8 cellular contexts compared by ENCODE assay signal in the genomic region with DNA sequence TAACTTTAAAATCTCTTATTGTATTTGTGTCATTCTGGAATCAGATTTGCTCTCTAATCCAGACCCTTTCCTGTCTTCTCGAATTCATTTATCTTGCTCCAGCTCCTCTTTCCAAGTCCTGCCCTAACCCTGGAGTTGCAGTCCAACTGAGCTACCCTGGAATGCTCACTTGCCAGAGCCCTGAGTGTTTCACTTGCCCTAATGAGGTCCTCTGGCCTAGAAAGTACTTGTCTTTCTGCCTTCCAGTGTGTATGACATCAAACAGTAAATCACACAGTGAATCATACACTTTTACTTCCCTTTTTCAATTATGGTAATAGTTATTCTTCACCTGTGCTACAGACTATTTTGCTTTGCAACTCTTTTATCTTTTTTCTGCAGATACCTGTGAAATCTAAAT.
DNase-seq lines count a peak whose midpoint lies in the region; ATAC-seq and TF ChIP-seq lines count a peak whose summit lies in the region.

No MANE protein-coding gene starts in this region.

- TF ChIP-seq CTCF in esophagus squamous epithelium (IDR thresholded peaks at IDR 0.05) (no peak), gastroesophageal sphincter (IDR thresholded peaks at IDR 0.05) (no peak), coronary artery (IDR thresholded peaks at IDR 0.05) (no peak)

- no peaks in the 10 kb centered on the region for H3K27me3 ChIP-seq in esophagus squamous epithelium
- no peaks in the 10 kb centered on the region for H3K27me3 ChIP-seq in gastroesophageal sphincter

- intact Hi-C loops in esophagus squamous epithelium (cut with DNase I): no loop called here

- H3K27ac Mint-ChIP-seq in immature natural killer cell: peak overlapping the region in 4 of 6 donors; percentile 12 to 70 (median 39)

- no peaks in the 10 kb centered on the region for H3K27me3 Mint-ChIP-seq in immature natural killer cell (ENCODE audit: low read depth in 3 of 3)

- no peak for TF ChIP-seq EP300 in gastroesophageal sphincter (IDR thresholded peaks at IDR 0.05)

- no peak overlapping the region for H3K4me3 ChIP-seq in esophagus squamous epithelium
- no peak overlapping the region for H3K4me3 ChIP-seq in gastroesophageal sphincter
- no peak overlapping the region for H3K4me3 ChIP-seq in coronary artery

- H3K9me3 ChIP-seq in esophagus squamous epithelium (no peaks in the 10 kb centered on the region), gastroesophageal sphincter (no peaks in the 10 kb centered on the region)

- WGBS in esophagus squamous epithelium, 2 donors: 14 to 24% methylated on average over 1 of the region's 1 CpG
- WGBS in gastroesophageal sphincter (ENCODE audit: low coverage in 1 of 2), 2 donors: 27 to 75% methylated on average over 1 of the region's 1 CpG

- peak; percentile 46 for DNase-seq in AG20443 (ENCODE audit: low spot score)
- no peak for DNase-seq in immature natural killer cell
- no peak for DNase-seq in esophagus squamous epithelium (lab: John Stamatoyannopoulos, UW)
- no peak for DNase-seq in coronary artery (ENCODE audit: low spot score)

- H3K36me3 ChIP-seq in esophagus squamous epithelium: no peaks in the 10 kb centered on the region
- H3K36me3 ChIP-seq in gastroesophageal sphincter: no peaks in the 10 kb centered on the region

- H3K4me3 Mint-ChIP-seq in immature natural killer cell: no peak overlapping the region

- no peaks in the 10 kb centered on the region for H3K36me3 Mint-ChIP-seq in immature natural killer cell

- TF ChIP-seq POLR2A in esophagus squamous epithelium (IDR thresholded peaks at IDR 0.05): no peak
- TF ChIP-seq POLR2A in gastroesophageal sphincter (IDR thresholded peaks at IDR 0.05): no peak

- no peak overlapping the region for H3K27ac ChIP-seq in esophagus squamous epithelium
- no peak overlapping the region for H3K27ac ChIP-seq in gastroesophageal sphincter
- peak overlapping the region in 1 of 2 donors; percentile 14 for H3K27ac ChIP-seq in coronary artery

- H3K4me1 Mint-ChIP-seq in immature natural killer cell: peaks cover 37 to 75% of the 10 kb centered on the region in 2 donors

- peak; percentile 95 for ATAC-seq in GM19023 (IDR thresholded peaks at IDR 0.05; ENCODE audit: unreplicated experiment)
- ATAC-seq in HG03060 (IDR thresholded peaks at IDR 0.05; ENCODE audit: low read depth, unreplicated experiment): peak; percentile 99
- ATAC-seq in SK-N-SH treated with all-trans-retinoic acid at 6 μM for 48 hours: peak; percentile 79
- no peak for ATAC-seq in gastroesophageal sphincter

- H3K9me3 Mint-ChIP-seq in immature natural killer cell: no peaks in the 10 kb centered on the region

- H3K4me1 ChIP-seq in esophagus squamous epithelium: peaks cover 0 to 32% (median 7%) of the 10 kb centered on the region in 3 donors
- peaks cover 0 to 14% (median 0%) of the 10 kb centered on the region in 3 donors for H3K4me1 ChIP-seq in gastroesophageal sphincter

TF ChIP-seq in SK-N-SH treated with all-trans-retinoic acid at 6 μM for 48 hours, 23 proteins besides CTCF, POLR2A, EP300 and RAD21:
- TF ChIP-seq ISL1 (CRISPR knock-in tag; IDR thresholded peaks at IDR 0.05): no peak
- TF ChIP-seq ESRRG (CRISPR knock-in tag; IDR thresholded peaks at IDR 0.05): no peak
- TF ChIP-seq ZNF8 (CRISPR knock-in tag; IDR thresholded peaks at IDR 0.05): no peak
- TF ChIP-seq, protein P1, sequence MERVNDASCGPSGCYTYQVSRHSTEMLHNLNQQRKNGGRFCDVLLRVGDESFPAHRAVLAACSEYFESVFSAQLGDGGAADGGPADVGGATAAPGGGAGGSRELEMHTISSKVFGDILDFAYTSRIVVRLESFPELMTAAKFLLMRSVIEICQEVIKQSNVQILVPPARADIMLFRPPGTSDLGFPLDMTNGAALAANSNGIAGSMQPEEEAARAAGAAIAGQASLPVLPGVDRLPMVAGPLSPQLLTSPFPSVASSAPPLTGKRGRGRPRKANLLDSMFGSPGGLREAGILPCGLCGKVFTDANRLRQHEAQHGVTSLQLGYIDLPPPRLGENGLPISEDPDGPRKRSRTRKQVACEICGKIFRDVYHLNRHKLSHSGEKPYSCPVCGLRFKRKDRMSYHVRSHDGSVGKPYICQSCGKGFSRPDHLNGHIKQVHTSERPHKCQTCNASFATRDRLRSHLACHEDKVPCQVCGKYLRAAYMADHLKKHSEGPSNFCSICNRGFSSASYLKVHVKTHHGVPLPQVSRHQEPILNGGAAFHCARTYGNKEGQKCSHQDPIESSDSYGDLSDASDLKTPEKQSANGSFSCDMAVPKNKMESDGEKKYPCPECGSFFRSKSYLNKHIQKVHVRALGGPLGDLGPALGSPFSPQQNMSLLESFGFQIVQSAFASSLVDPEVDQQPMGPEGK (CRISPR knock-in tag; IDR thresholded peaks at IDR 0.05; ENCODE audit: borderline replicate concordance): no peak
- TF ChIP-seq TCF4 (CRISPR knock-in tag; IDR thresholded peaks at IDR 0.05; ENCODE audit: borderline replicate concordance): no peak
- TF ChIP-seq, protein P2, sequence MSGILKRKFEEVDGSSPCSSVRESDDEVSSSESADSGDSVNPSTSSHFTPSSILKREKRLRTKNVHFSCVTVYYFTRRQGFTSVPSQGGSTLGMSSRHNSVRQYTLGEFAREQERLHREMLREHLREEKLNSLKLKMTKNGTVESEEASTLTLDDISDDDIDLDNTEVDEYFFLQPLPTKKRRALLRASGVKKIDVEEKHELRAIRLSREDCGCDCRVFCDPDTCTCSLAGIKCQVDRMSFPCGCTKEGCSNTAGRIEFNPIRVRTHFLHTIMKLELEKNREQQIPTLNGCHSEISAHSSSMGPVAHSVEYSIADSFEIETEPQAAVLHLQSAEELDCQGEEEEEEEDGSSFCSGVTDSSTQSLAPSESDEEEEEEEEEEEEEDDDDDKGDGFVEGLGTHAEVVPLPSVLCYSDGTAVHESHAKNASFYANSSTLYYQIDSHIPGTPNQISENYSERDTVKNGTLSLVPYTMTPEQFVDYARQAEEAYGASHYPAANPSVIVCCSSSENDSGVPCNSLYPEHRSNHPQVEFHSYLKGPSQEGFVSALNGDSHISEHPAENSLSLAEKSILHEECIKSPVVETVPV (CRISPR knock-in tag; IDR thresholded peaks at IDR 0.05): no peak
- TF ChIP-seq, protein P3, sequence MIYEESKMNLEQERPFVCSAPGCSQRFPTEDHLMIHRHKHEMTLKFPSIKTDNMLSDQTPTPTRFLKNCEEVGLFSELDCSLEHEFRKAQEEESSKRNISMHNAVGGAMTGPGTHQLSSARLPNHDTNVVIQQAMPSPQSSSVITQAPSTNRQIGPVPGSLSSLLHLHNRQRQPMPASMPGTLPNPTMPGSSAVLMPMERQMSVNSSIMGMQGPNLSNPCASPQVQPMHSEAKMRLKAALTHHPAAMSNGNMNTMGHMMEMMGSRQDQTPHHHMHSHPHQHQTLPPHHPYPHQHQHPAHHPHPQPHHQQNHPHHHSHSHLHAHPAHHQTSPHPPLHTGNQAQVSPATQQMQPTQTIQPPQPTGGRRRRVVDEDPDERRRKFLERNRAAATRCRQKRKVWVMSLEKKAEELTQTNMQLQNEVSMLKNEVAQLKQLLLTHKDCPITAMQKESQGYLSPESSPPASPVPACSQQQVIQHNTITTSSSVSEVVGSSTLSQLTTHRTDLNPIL (CRISPR knock-in tag; IDR thresholded peaks at IDR 0.05; ENCODE audit: low read depth): no peak
- no peak; the same call in 1 of the 2 replicates for TF ChIP-seq RARB (CRISPR knock-in tag; IDR thresholded peaks at IDR 0.05)
- no peak for TF ChIP-seq BACH2 (CRISPR knock-in tag; IDR thresholded peaks at IDR 0.05; ENCODE audit: borderline replicate concordance)
- no peak for TF ChIP-seq ZFP3 (CRISPR knock-in tag; IDR thresholded peaks at IDR 0.05)
- no peak for TF ChIP-seq ARNTL (CRISPR knock-in tag; IDR thresholded peaks at IDR 0.05; ENCODE audit: borderline replicate concordance, low read depth)
- no peak for TF ChIP-seq SNAI2 (CRISPR knock-in tag; IDR thresholded peaks at IDR 0.05)
